ENCODE assay signal across 24 cellular contexts in the genomic region with DNA sequence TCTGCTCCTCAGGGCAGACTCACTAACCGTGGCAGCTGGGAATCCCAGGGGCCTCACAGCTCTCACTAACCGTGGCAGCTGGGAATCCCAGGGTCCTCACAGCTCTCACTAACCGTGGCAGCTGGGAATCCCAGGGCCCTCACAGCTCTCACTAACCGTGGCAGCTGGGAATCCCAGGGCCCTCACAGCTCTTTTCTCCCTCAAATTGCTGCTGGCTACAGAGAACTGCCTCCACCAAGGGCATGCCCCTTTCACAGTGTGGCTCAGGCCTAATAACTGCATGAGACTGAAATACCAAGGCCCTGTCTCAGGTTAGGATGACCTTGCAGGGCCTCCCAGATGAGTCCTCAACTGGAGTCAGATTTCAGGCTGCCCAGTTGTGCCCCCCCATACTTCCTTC. TPM values are rescaled to one million over a fixed set of nuclear protein-coding genes. Genes with fewer than 3 reads are reported as not detected.
"Had no signal": no experiment of that assay in that cellular context is flagged by ENCODE, and none has a peak within 500 bp of the region (broad histone marks: within the 10 kb centered on the region; RNA-seq: fewer than 3 reads in every experiment).

No MANE protein-coding gene starts in this region.

- H3K27ac ChIP-seq: coronary artery, heart left ventricle, neutrophil, suprapubic skin had no signal

- H3K36me3 ChIP-seq: heart left ventricle, neutrophil, suprapubic skin had no signal

- H3K4me3 Mint-ChIP-seq: activated CD4-positive, alpha-beta memory T cell treated with anti-CD3 and anti-CD28 coated beads for 36 hours; activated CD4-positive, alpha-beta T cell treated with anti-CD3 and anti-CD28 coated beads for 36 hours; activated naive CD8-positive, alpha-beta T cell treated with anti-CD3 and anti-CD28 coated beads, Interleukin-2, amount 10 ng/mL, durations not matched to agents 7 days and 5 days; brain; central memory CD8-positive, alpha-beta T cell; memory B cell; naive thymus-derived CD4-positive, alpha-beta T cell; stimulated activated naive CD8-positive, alpha-beta T cell treated with anti-CD3 and anti-CD28 coated beads, Interleukin-15, Interleukin-2, amounts not matched to agents 100 ng/mL and 50 ng/mL, for 24 hours; T-cell; WTC11 had no signal

- H3K4me1 Mint-ChIP-seq: activated CD4-positive, alpha-beta T cell treated with anti-CD3 and anti-CD28 coated beads for 36 hours; activated naive CD8-positive, alpha-beta T cell treated with anti-CD3 and anti-CD28 coated beads, Interleukin-2, amount 10 ng/mL, durations not matched to agents 7 days and 5 days; central memory CD8-positive, alpha-beta T cell; naive thymus-derived CD4-positive, alpha-beta T cell had no signal

- DNase-seq: activated CD4-positive, alpha-beta memory T cell treated with anti-CD3 and anti-CD28 coated beads for 36 hours; activated CD4-positive, alpha-beta T cell treated with anti-CD3 and anti-CD28 coated beads for 36 hours; activated naive CD4-positive, alpha-beta T cell; activated naive CD8-positive, alpha-beta T cell treated with anti-CD3 and anti-CD28 coated beads, Interleukin-2, amount 10 ng/mL, durations not matched to agents 7 days and 5 days; erythroblast; heart left ventricle; kidney glomerular epithelial cell; naive thymus-derived CD4-positive, alpha-beta T cell; stimulated activated CD4-positive, alpha-beta T cell treated with anti-CD3 and anti-CD28 coated beads, Interleukin-12 subunit alpha, Interleukin-12 subunit beta, amount 100 ng/mL, for 4 hours; stimulated activated CD4-positive, alpha-beta T cell treated with anti-CD3 and anti-CD28 coated beads, Interleukin-1b, Interleukin-23, amount 100 ng/mL, for 48 hours; T-cell; trophoblast cell had no signal

- ATAC-seq: activated CD4-positive, alpha-beta T cell treated with anti-CD3 and anti-CD28 coated beads for 36 hours; heart left ventricle; naive thymus-derived CD4-positive, alpha-beta T cell; SK-N-SH treated with all-trans-retinoic acid at 6 μM for 48 hours; T-cell; WTC11 had no signal

- H3K9me3 ChIP-seq: neutrophil had no signal

- H3K27me3 ChIP-seq: neutrophil had no signal

- H3K4me1 ChIP-seq: heart left ventricle, suprapubic skin had no signal

- H3K36me3 Mint-ChIP-seq: activated CD4-positive, alpha-beta memory T cell treated with anti-CD3 and anti-CD28 coated beads for 36 hours; activated naive CD8-positive, alpha-beta T cell treated with anti-CD3 and anti-CD28 coated beads, Interleukin-2, amount 10 ng/mL, durations not matched to agents 7 days and 5 days; brain; naive thymus-derived CD4-positive, alpha-beta T cell; T-cell; WTC11 had no signal

- H3K27ac Mint-ChIP-seq: activated CD4-positive, alpha-beta memory T cell treated with anti-CD3 and anti-CD28 coated beads for 36 hours; activated CD4-positive, alpha-beta T cell treated with anti-CD3 and anti-CD28 coated beads for 36 hours; activated naive CD8-positive, alpha-beta T cell treated with anti-CD3 and anti-CD28 coated beads, Interleukin-2, amount 10 ng/mL, durations not matched to agents 7 days and 5 days; memory B cell; naive thymus-derived CD4-positive, alpha-beta T cell; stimulated activated naive CD8-positive, alpha-beta T cell treated with anti-CD3 and anti-CD28 coated beads, Interleukin-15, Interleukin-2, amounts not matched to agents 100 ng/mL and 50 ng/mL, for 24 hours; T-cell; WTC11 had no signal

- H3K4me3 ChIP-seq: coronary artery, heart left ventricle, suprapubic skin had no signal

- H3K27me3 Mint-ChIP-seq: activated CD4-positive, alpha-beta memory T cell treated with anti-CD3 and anti-CD28 coated beads for 36 hours; activated CD4-positive, alpha-beta T cell treated with anti-CD3 and anti-CD28 coated beads for 36 hours; central memory CD8-positive, alpha-beta T cell; T-cell had no signal

- H3K9me3 Mint-ChIP-seq: activated CD4-positive, alpha-beta memory T cell treated with anti-CD3 and anti-CD28 coated beads for 36 hours; activated naive CD8-positive, alpha-beta T cell treated with anti-CD3 and anti-CD28 coated beads, Interleukin-2, amount 10 ng/mL, durations not matched to agents 7 days and 5 days; central memory CD8-positive, alpha-beta T cell; memory B cell; stimulated activated naive CD8-positive, alpha-beta T cell treated with anti-CD3 and anti-CD28 coated beads, Interleukin-15, Interleukin-2, amounts not matched to agents 100 ng/mL and 50 ng/mL, for 24 hours had no signal

RNA-seq across cellular contexts. Expression of gene GGTLC2, which starts 35.1 kb away (rescaled TPM):
- total RNA-seq: activated CD4-positive, alpha-beta memory T cell treated with anti-CD3 and anti-CD28 coated beads for 36 hours; activated CD4-positive, alpha-beta T cell treated with anti-CD3 and anti-CD28 coated beads for 36 hours; activated naive CD8-positive, alpha-beta T cell treated with anti-CD3 and anti-CD28 coated beads, Interleukin-2, amount 10 ng/mL, durations not matched to agents 7 days and 5 days; frontal cortex; heart left ventricle; liver; mononuclear cell; naive thymus-derived CD4-positive, alpha-beta T cell; suprapubic skin; T-cell; WTC11 had no signal
- polyA plus RNA-seq: heart left ventricle; liver; naive thymus-derived CD4-positive, alpha-beta T cell had no signal

RNA-seq across cellular contexts. Expression of gene PRAME, which starts 50.2 kb away (rescaled TPM):
- total RNA-seq: activated CD4-positive, alpha-beta memory T cell treated with anti-CD3 and anti-CD28 coated beads for 36 hours; activated naive CD8-positive, alpha-beta T cell treated with anti-CD3 and anti-CD28 coated beads, Interleukin-2, amount 10 ng/mL, durations not matched to agents 7 days and 5 days; frontal cortex; liver; mononuclear cell; naive thymus-derived CD4-positive, alpha-beta T cell; suprapubic skin had no signal
- polyA plus RNA-seq: liver; naive thymus-derived CD4-positive, alpha-beta T cell had no signal
